1 cellular context compared by ENCODE assay signal in genomic region chr3:39287216-39287858, GRCh38.
A peak's percentile ranks its signal among the peaks of the same experiment; 100 is the strongest.
TF ChIP-seq lines count a peak whose summit lies in the region.

No MANE protein-coding gene starts in this region.

TF ChIP-seq in K562, 482 proteins besides CTCF, POLR2A, EP300 and RAD21 (continued from another document):
- TF ChIP-seq ZBTB2 (IDR thresholded peaks at IDR 0.05) (no peak), POLR2H (tag; IDR thresholded peaks at IDR 0.05; ENCODE audit: low read depth) (peak; percentile 14; the same call in 1 of the 2 replicates), FOXK2 (conservative IDR thresholded peaks at IDR 0.05 in 1 of 2, IDR thresholded peaks at IDR 0.05 in 1 of 2; ENCODE audit: low read depth in 2 of 2) (no peak), ETV6 (IDR thresholded peaks at IDR 0.05; ENCODE audit: borderline replicate concordance in 1 of 2, low read depth in 2 of 2, low read length in 1 of 2) (no peak), ETV6 (CRISPR knock-in tag; IDR thresholded peaks at IDR 0.05; ENCODE audit: borderline replicate concordance) (no peak), ZBTB9 (CRISPR knock-in tag; IDR thresholded peaks at IDR 0.05) (no peak), KHSRP (IDR thresholded peaks at IDR 0.05) (no peak), BCLAF1 (IDR thresholded peaks at IDR 0.05; ENCODE audit: borderline replicate concordance in 1 of 2, control insufficient read depth in 1 of 2, low read depth in 2 of 2, low read length in 1 of 2) (no peak), ATF3 (IDR thresholded peaks at IDR 0.05) (peak; percentile 77; the same call in 1 of the 2 replicates), ATF3 (CRISPR knock-in tag; conservative IDR thresholded peaks at IDR 0.05) (no peak), THRAP3 (IDR thresholded peaks at IDR 0.05; ENCODE audit: borderline replicate concordance) (no peak), RBM34 (IDR thresholded peaks at IDR 0.05; ENCODE audit: borderline replicate concordance, insufficient read depth, low read length) (no peak), CBFA2T3 (IDR thresholded peaks at IDR 0.05) (no peak), ZNF165 (CRISPR knock-in tag; IDR thresholded peaks at IDR 0.05; ENCODE audit: borderline replicate concordance) (no peak), ZNF655 (CRISPR knock-in tag; IDR thresholded peaks at IDR 0.05) (no peak), MITF (IDR thresholded peaks at IDR 0.05) (no peak), RFX1 (IDR thresholded peaks at IDR 0.05) (no peak), NKRF (IDR thresholded peaks at IDR 0.05; ENCODE audit: borderline replicate concordance) (no peak), CCNT2 (IDR thresholded peaks at IDR 0.05; ENCODE audit: borderline replicate concordance, extremely low read depth, insufficient read length, low read depth, low read length) (no peak), CEBPB (tag; IDR thresholded peaks at IDR 0.05) (no peak), HMG20A (CRISPR knock-in tag; conservative IDR thresholded peaks at IDR 0.05) (no peak), ATF1 (CRISPR knock-in tag; IDR thresholded peaks at IDR 0.05) (no peak), ATF1 (tag; IDR thresholded peaks at IDR 0.05) (no peak), ZNF639 (CRISPR knock-in tag; conservative IDR thresholded peaks at IDR 0.05 in 1 of 2, IDR thresholded peaks at IDR 0.05 in 1 of 2) (no peak), CREB1 (IDR thresholded peaks at IDR 0.05) (no peak), CREB1 (CRISPR knock-in tag; IDR thresholded peaks at IDR 0.05) (0 out of 2 replicates have a peak, but pooled peaks have one; percentile 19), U2AF2 (optimal IDR thresholded peaks at IDR 0.05; ENCODE audit: low read depth, low read length) (no peak), ZEB2 (IDR thresholded peaks at IDR 0.05) (no peak; the same call in 1 of the 2 replicates), LEF1 (IDR thresholded peaks at IDR 0.05) (no peak), NFXL1 (CRISPR knock-in tag; IDR thresholded peaks at IDR 0.05) (0 out of 2 replicates have a peak, but pooled peaks have one; percentile 66), IRF2 (CRISPR knock-in tag; IDR thresholded peaks at IDR 0.05) (no peak), RBM15 (IDR thresholded peaks at IDR 0.05; ENCODE audit: insufficient read depth, low read length) (no peak), MTA3 (IDR thresholded peaks at IDR 0.05; ENCODE audit: borderline replicate concordance) (no peak)
